ENCODE assay signal across 10 cellular contexts in the genomic region with DNA sequence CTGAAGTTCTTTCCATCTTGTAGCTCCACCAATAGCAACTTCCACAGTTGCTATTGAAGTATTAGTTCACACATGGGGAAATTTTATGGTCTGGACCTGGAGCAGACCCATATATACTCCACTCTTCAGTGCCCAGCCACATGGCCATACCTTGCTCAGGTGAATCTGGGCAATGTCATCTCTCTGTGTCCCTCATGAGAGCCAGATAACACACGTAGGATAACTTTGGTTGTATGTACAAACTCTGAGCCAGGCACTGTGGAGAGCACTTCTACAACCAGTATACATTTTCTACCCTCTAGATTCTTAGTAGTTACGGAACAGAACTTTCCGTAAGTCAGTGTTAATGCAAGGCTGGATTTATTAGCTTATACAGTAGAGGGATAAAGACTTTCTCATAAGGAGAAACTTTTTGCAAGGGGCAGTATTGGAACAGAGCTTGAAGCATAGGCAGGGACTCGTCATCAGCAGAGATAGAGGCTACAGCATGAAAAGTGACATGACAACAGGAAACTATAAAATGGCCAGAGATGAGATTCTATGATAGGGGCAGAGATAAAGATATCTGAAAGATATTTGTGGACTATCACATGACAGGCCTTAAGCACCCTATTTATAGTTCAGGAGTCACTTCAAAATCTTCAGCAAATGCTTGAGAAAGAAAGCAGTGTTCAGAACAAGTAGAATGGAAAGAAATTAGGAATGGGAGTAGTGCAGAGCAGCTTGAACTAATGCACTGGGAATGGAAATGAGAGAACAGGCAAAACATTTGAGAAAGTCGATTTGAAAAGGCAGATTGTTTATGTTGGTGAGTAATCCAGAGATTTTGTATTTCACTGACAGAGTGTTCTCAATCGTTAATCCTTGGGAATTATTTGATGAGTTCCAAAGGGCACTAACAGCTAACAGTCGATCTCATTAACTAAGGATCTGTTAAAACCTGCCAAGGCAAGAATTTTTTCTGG.
DNase-seq lines count a peak whose midpoint lies in the region; ATAC-seq and TF ChIP-seq lines count a peak whose summit lies in the region.
"Had no signal": no experiment of that assay in that cellular context is flagged by ENCODE, and none has a peak within 500 bp of the region (broad histone marks: within the 10 kb centered on the region; RNA-seq: fewer than 3 reads in every experiment).

No MANE protein-coding gene starts in this region.

- no peak for TF ChIP-seq CTCF in cardiac muscle cell (IDR thresholded peaks at IDR 0.05; ENCODE audit: low read depth, low read length)

- H3K9me3 ChIP-seq in cardiac muscle cell (ENCODE audit: low read depth) = no peaks in the 10 kb centered on the region
- H3K9me3 ChIP-seq: SJSA1 had no signal

- H3K27ac ChIP-seq in cardiac muscle cell = peak overlapping the region; percentile 92
- H3K27ac ChIP-seq: SJSA1 had no signal

- peaks cover 67% of the 10 kb centered on the region for H3K4me1 ChIP-seq in cardiac muscle cell (ENCODE audit: low read depth)
- H3K4me1 ChIP-seq: SJSA1 had no signal

- no peaks in the 10 kb centered on the region for H3K36me3 ChIP-seq in cardiac muscle cell
- H3K36me3 ChIP-seq: SJSA1 had no signal

- DNase-seq in Ammon's horn (ENCODE audit: low spot score) (peak; percentile 67), astrocyte of the hippocampus (ENCODE audit: low read depth, low spot score) (peak; percentile 74), cardiac muscle cell (ENCODE audit: low read depth in 1 of 2, low spot score in 1 of 2) (peak in 1 of 2 donors; percentile 41), renal cortical epithelial cell (ENCODE audit: low read depth) (peak; percentile 63), DMS153 (lab: John Stamatoyannopoulos, UW) (no peak)
- no peak for DNase-seq in activated CD4-positive, alpha-beta T cell treated with anti-CD3 and anti-CD28 coated beads for 4 hours
- DNase-seq: activated CD4-positive, alpha-beta memory T cell treated with anti-CD3 and anti-CD28 coated beads for 36 hours had no signal

- ATAC-seq in GM21447 (IDR thresholded peaks at IDR 0.05; ENCODE audit: unreplicated experiment) (no peak), GM19452 (IDR thresholded peaks at IDR 0.05; ENCODE audit: unreplicated experiment) (no peak)

- peak overlapping the region; percentile 9 for H3K4me3 ChIP-seq in cardiac muscle cell
- H3K4me3 ChIP-seq: SJSA1 had no signal

- H3K27me3 ChIP-seq in cardiac muscle cell = no peaks in the 10 kb centered on the region
- H3K27me3 ChIP-seq: SJSA1 had no signal

Comparison
In these comparisons a context has a peak if more than half of its experiments do, and no peak if none do; other contexts are left out.
1. DNase-seq: peak in Ammon's horn (single experiment), astrocyte of the hippocampus (single experiment) and renal cortical epithelial cell (single experiment); none in DMS153 (single experiment) and activated CD4-positive, alpha-beta T cell treated with anti-CD3 and anti-CD28 coated beads for 4 hours (0 of 2).